Comparison of ENCODE assay signal across 8 cellular contexts in the genomic region with DNA sequence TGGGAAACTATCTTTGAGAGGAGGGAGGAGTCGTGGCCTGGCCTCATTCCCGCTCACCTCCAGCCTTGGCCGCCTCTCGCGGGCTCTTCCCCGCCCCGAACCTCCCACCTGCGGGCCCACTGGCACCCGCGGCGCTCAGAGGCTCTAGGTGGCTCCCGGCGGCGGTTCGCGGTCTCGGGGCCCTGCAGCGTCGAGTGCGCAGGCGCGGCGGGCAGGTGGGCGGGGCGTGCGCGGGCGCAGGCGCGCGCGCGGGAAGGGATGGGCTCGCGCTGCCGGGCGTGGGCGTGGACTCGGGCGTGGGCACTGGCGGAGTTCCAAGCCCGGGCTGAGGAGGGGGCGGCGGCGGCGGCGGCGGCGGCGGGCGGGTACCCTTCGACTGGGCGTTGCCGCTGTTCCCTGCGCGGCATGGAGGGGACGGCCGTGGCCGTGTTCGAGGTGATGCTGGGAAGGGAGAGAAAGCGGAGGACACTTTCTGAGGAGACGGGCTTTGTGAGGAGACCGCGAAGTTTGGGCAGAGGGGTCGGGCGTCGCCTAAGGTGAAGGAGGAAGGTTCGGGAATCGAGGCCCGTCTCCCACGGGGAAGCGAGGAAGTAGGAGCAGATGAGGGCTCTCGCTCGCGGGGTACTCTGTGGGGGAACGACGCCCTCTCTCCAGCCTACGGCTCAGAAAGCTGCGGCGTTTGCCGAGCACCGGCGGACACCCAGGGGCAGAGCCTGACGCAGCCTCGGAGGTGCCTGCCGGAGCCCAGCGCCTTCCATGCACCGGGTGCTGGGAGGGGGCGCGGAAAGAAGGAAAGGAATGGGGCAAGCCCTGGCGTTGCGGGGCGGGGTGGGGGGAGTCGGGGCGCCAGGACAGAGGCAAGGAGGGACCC. TPM values are rescaled to one million over a fixed set of nuclear protein-coding genes. Genes with fewer than 3 reads are reported as not detected.
A peak's percentile ranks its signal among the peaks of the same experiment; 100 is the strongest.
DNase-seq lines count a peak whose midpoint lies in the region; ATAC-seq and TF ChIP-seq lines count a peak whose summit lies in the region.

No MANE protein-coding gene starts in this region.

- peaks cover 8% of the 10 kb centered on the region for H3K4me1 ChIP-seq in KMS-11 (ENCODE audit: low read depth, poor library complexity, severe bottlenecking)
- H3K4me1 ChIP-seq in Peyer's patch: peaks cover 0 to 13% (median 8%) of the 10 kb centered on the region in 4 donors
- H3K4me1 ChIP-seq in naive thymus-derived CD4-positive, alpha-beta T cell (ENCODE audit: control insufficient read depth in 2 of 2, insufficient read depth in 2 of 2, low read length in 2 of 2): peaks cover 0 to 3% of the 10 kb centered on the region in 2 donors

- H3K4me3 Mint-ChIP-seq in activated T-helper 1 cell treated with anti-CD3 and anti-CD28 coated beads, Interleukin-12 subunit alpha, Interleukin-12 subunit beta, Interleukin-2, Interleukin-4 antibody, amounts not matched to agents 30 ng/mL and 10 ng/mL and 1 ng/mL, durations not matched to agents 14 hours and 24 hours and 36 hours: peak overlapping the region; percentile 90
- peak overlapping the region; percentile 82 to 97 (median 94) for H3K4me3 Mint-ChIP-seq in naive thymus-derived CD4-positive, alpha-beta T cell
- peak overlapping the region; percentile 93 to 96 for H3K4me3 Mint-ChIP-seq in stimulated activated naive B cell treated with anti-CD40 and anti-IgM and Interleukin-4, amounts not matched to agents 10 μg/mL and 1 μg/mL and 100 μg/mL, for 72 hours

- TF ChIP-seq POLR2A in Peyer's patch (IDR thresholded peaks at IDR 0.05): peak; percentile 63 to 81

- intact Hi-C loops in activated T-helper 1 cell treated with anti-CD3 and anti-CD28 coated beads, Interleukin-12 subunit alpha, Interleukin-12 subunit beta, Interleukin-2, Interleukin-4 antibody, amounts not matched to agents 30 ng/mL and 10 ng/mL and 1 ng/mL, durations not matched to agents 14 hours and 24 hours and 36 hours (cut with micrococcal nuclease): loop anchor here (1.0 to 10.0 kb wide), 6 partner anchors 18 to 370 kb away; partner anchors contain the start of genes ACTN3, KDM2A, RCE1 and ZDHHC24
- intact Hi-C loops in naive thymus-derived CD4-positive, alpha-beta T cell (cut with micrococcal nuclease): loop anchor here (1.0 to 5.0 kb wide), 7 partner anchors 47 to 278 kb away; partner anchors contain the start of genes ACTN3 (in 2 of the 2), ZDHHC24 (in 2 of the 2), PC (in 1 of the 2) and PELI3 (in 1 of the 2)

- H3K36me3 ChIP-seq in KMS-11 (ENCODE audit: insufficient read depth) (no peaks in the 10 kb centered on the region), Peyer's patch (no peaks in the 10 kb centered on the region)
- no peaks in the 10 kb centered on the region for H3K36me3 ChIP-seq in naive thymus-derived CD4-positive, alpha-beta T cell (ENCODE audit: control insufficient read depth in 2 of 3, insufficient read depth in 3 of 3, low read length in 3 of 3)

- H3K27me3 ChIP-seq in KMS-11 (ENCODE audit: insufficient read depth, low read depth): no peaks in the 10 kb centered on the region
- no peaks in the 10 kb centered on the region for H3K27me3 ChIP-seq in Peyer's patch
- no peaks in the 10 kb centered on the region for H3K27me3 ChIP-seq in naive thymus-derived CD4-positive, alpha-beta T cell (ENCODE audit: control insufficient read depth in 2 of 2, insufficient read depth in 2 of 2, low read length in 2 of 2)

- peak overlapping the region; percentile 80 for H3K27ac Mint-ChIP-seq in activated T-helper 1 cell treated with anti-CD3 and anti-CD28 coated beads, Interleukin-12 subunit alpha, Interleukin-12 subunit beta, Interleukin-2, Interleukin-4 antibody, amounts not matched to agents 30 ng/mL and 10 ng/mL and 1 ng/mL, durations not matched to agents 14 hours and 24 hours and 36 hours
- H3K27ac Mint-ChIP-seq in naive thymus-derived CD4-positive, alpha-beta T cell: peak overlapping the region; percentile 18 to 89 (median 81)
- H3K27ac Mint-ChIP-seq in stimulated activated naive B cell treated with anti-CD40 and anti-IgM and Interleukin-4, amounts not matched to agents 10 μg/mL and 1 μg/mL and 100 μg/mL, for 72 hours: peak overlapping the region; percentile 85

- POLR2A ChIA-PET in naive thymus-derived CD4-positive, alpha-beta T cell (lab: Charles Lee): interaction anchor here (1.0 kb wide), 1 partner anchor 98 kb away, joined by 4 read pairs; the partner anchor contains the start of gene RCE1

- H3K79me2 ChIP-seq in KMS-11 (ENCODE audit: insufficient read depth, low read depth): no peaks in the 10 kb centered on the region

- no peaks in the 10 kb centered on the region for H4K20me1 ChIP-seq in KMS-11 (ENCODE audit: insufficient read depth)

- CTCF ChIA-PET in naive thymus-derived CD4-positive, alpha-beta T cell (lab: Charles Lee): interaction anchor here (0.7 kb wide), 1 partner anchor 485 kb away, joined by 4 read pairs; no protein-coding TSS in a partner anchor

- no peak for TF ChIP-seq CTCF in KMS-11 (conservative IDR thresholded peaks at IDR 0.05; ENCODE audit: low read depth, low read length)
- peak in 1 of 6 experiments; percentile 23 for TF ChIP-seq CTCF in Peyer's patch (IDR thresholded peaks at IDR 0.05)

- H3K27ac ChIP-seq in KMS-11: peak overlapping the region; percentile 49; the same call in 1 of the 2 replicates
- peak overlapping the region; percentile 81 to 93 (median 90) for H3K27ac ChIP-seq in Peyer's patch
- peak overlapping the region; percentile 89 for H3K27ac ChIP-seq in naive thymus-derived CD4-positive, alpha-beta T cell (ENCODE audit: low read depth, low read length)

- H3K9ac ChIP-seq in KMS-11: peak overlapping the region; percentile 66; the same call in 1 of the 2 replicates

- peaks cover 7% of the 10 kb centered on the region for H3K9me3 Mint-ChIP-seq in activated T-helper 1 cell treated with anti-CD3 and anti-CD28 coated beads, Interleukin-12 subunit alpha, Interleukin-12 subunit beta, Interleukin-2, Interleukin-4 antibody, amounts not matched to agents 30 ng/mL and 10 ng/mL and 1 ng/mL, durations not matched to agents 14 hours and 24 hours and 36 hours
- H3K9me3 Mint-ChIP-seq in naive thymus-derived CD4-positive, alpha-beta T cell: peaks cover 0 to 9% (median 0%) of the 10 kb centered on the region in 11 donors
- H3K9me3 Mint-ChIP-seq in stimulated activated naive B cell treated with anti-CD40 and anti-IgM and Interleukin-4, amounts not matched to agents 10 μg/mL and 1 μg/mL and 100 μg/mL, for 72 hours: peaks cover 6 to 7% of the 10 kb centered on the region in 2 donors

- H3K4me3 ChIP-seq in KMS-11 (IDR thresholded peaks at IDR 0.05; ENCODE audit: insufficient read depth, low read depth, low read length) (no peak overlapping the region), Peyer's patch (peak overlapping the region; percentile 52 to 91 (median 73))
- peak overlapping the region; percentile 83 for H3K4me3 ChIP-seq in naive thymus-derived CD4-positive, alpha-beta T cell (ENCODE audit: low read length)

- DNase-seq in DMS53 (lab: John Stamatoyannopoulos, UW) (peak; percentile 97), Peyer's patch (peak; percentile 84 to 95 (median 94)), fibroblast of gingiva (ENCODE audit: low read depth) (peak; percentile 49)
- DNase-seq in activated T-helper 1 cell treated with anti-CD3 and anti-CD28 coated beads, Interleukin-12 subunit alpha, Interleukin-12 subunit beta, Interleukin-2, Interleukin-4 antibody, amounts not matched to agents 30 ng/mL and 10 ng/mL and 1 ng/mL, durations not matched to agents 14 hours and 24 hours and 36 hours (ENCODE audit: low spot score): peak; percentile 91
- peak; percentile 83 to 98 (median 91) for DNase-seq in naive thymus-derived CD4-positive, alpha-beta T cell
- peak; percentile 84 for DNase-seq in stimulated activated naive B cell treated with anti-CD40 and anti-IgM and Interleukin-4, amounts not matched to agents 10 μg/mL and 1 μg/mL and 100 μg/mL, for 72 hours

- H3K27me3 Mint-ChIP-seq in activated T-helper 1 cell treated with anti-CD3 and anti-CD28 coated beads, Interleukin-12 subunit alpha, Interleukin-12 subunit beta, Interleukin-2, Interleukin-4 antibody, amounts not matched to agents 30 ng/mL and 10 ng/mL and 1 ng/mL, durations not matched to agents 14 hours and 24 hours and 36 hours (ENCODE audit: insufficient read depth): peaks cover 2% of the 10 kb centered on the region
- peaks cover 0 to 10% (median 0%) of the 10 kb centered on the region in 5 donors for H3K27me3 Mint-ChIP-seq in naive thymus-derived CD4-positive, alpha-beta T cell
- no peaks in the 10 kb centered on the region for H3K27me3 Mint-ChIP-seq in stimulated activated naive B cell treated with anti-CD40 and anti-IgM and Interleukin-4, amounts not matched to agents 10 μg/mL and 1 μg/mL and 100 μg/mL, for 72 hours

- H3K36me3 Mint-ChIP-seq in activated T-helper 1 cell treated with anti-CD3 and anti-CD28 coated beads, Interleukin-12 subunit alpha, Interleukin-12 subunit beta, Interleukin-2, Interleukin-4 antibody, amounts not matched to agents 30 ng/mL and 10 ng/mL and 1 ng/mL, durations not matched to agents 14 hours and 24 hours and 36 hours (ENCODE audit: low read depth): peaks cover 2% of the 10 kb centered on the region
- H3K36me3 Mint-ChIP-seq in naive thymus-derived CD4-positive, alpha-beta T cell: peaks cover 0 to 5% (median 0%) of the 10 kb centered on the region in 5 donors
- H3K36me3 Mint-ChIP-seq in stimulated activated naive B cell treated with anti-CD40 and anti-IgM and Interleukin-4, amounts not matched to agents 10 μg/mL and 1 μg/mL and 100 μg/mL, for 72 hours: peaks cover 5 to 6% of the 10 kb centered on the region in 2 donors

- H3K9me3 ChIP-seq in Peyer's patch: no peaks in the 10 kb centered on the region
- no peaks in the 10 kb centered on the region for H3K9me3 ChIP-seq in naive thymus-derived CD4-positive, alpha-beta T cell (ENCODE audit: control insufficient read depth in 2 of 3, low read length in 3 of 3)

- ATAC-seq in GM21717 (IDR thresholded peaks at IDR 0.05; ENCODE audit: unreplicated experiment): peak; percentile 52
- ATAC-seq in naive thymus-derived CD4-positive, alpha-beta T cell: peak; percentile 97
- ATAC-seq in stimulated activated naive B cell treated with anti-CD40 and anti-IgM and Interleukin-4, amounts not matched to agents 10 μg/mL and 1 μg/mL and 100 μg/mL, for 72 hours (replicated peaks): peak; percentile 87 to 88

- peak overlapping the region; percentile 99 for H3K4me2 ChIP-seq in KMS-11

- H2AFZ ChIP-seq in KMS-11 (ENCODE audit: low read depth): peak overlapping the region; percentile 97

- no peaks in the 10 kb centered on the region for H3K4me1 Mint-ChIP-seq in activated T-helper 1 cell treated with anti-CD3 and anti-CD28 coated beads, Interleukin-12 subunit alpha, Interleukin-12 subunit beta, Interleukin-2, Interleukin-4 antibody, amounts not matched to agents 30 ng/mL and 10 ng/mL and 1 ng/mL, durations not matched to agents 14 hours and 24 hours and 36 hours (ENCODE audit: low read depth)
- peaks cover 0 to 16% (median 4%) of the 10 kb centered on the region in 7 donors for H3K4me1 Mint-ChIP-seq in naive thymus-derived CD4-positive, alpha-beta T cell
- H3K4me1 Mint-ChIP-seq in stimulated activated naive B cell treated with anti-CD40 and anti-IgM and Interleukin-4, amounts not matched to agents 10 μg/mL and 1 μg/mL and 100 μg/mL, for 72 hours: peaks cover 5 to 40% of the 10 kb centered on the region in 2 donors

RNA-seq across cellular contexts. Expression of gene SPTBN2, which starts 15.7 kb away (rescaled TPM):
- 10 to 100 TPM in 2 of 4 donors, 1 to 10 TPM in 2; 1.7 to 23.1 (median 6.0) TPM for total RNA-seq in Peyer's patch
- total RNA-seq in activated T-helper 1 cell treated with anti-CD3 and anti-CD28 coated beads, Interleukin-12 subunit alpha, Interleukin-12 subunit beta, Interleukin-2, Interleukin-4 antibody, amounts not matched to agents 30 ng/mL and 10 ng/mL and 1 ng/mL, durations not matched to agents 14 hours and 24 hours and 36 hours: 0.91 and 1.1 TPM in 2 replicates
- under 1 TPM in 3 of 5 experiments, not detected in 2; 0.02 to 0.98 (median 0.03) TPM for total RNA-seq in naive thymus-derived CD4-positive, alpha-beta T cell
- polyA plus RNA-seq in naive thymus-derived CD4-positive, alpha-beta T cell: under 1 TPM in 1 of 2 donors, not detected in 1; 0.22 TPM
